In the genomic region with DNA sequence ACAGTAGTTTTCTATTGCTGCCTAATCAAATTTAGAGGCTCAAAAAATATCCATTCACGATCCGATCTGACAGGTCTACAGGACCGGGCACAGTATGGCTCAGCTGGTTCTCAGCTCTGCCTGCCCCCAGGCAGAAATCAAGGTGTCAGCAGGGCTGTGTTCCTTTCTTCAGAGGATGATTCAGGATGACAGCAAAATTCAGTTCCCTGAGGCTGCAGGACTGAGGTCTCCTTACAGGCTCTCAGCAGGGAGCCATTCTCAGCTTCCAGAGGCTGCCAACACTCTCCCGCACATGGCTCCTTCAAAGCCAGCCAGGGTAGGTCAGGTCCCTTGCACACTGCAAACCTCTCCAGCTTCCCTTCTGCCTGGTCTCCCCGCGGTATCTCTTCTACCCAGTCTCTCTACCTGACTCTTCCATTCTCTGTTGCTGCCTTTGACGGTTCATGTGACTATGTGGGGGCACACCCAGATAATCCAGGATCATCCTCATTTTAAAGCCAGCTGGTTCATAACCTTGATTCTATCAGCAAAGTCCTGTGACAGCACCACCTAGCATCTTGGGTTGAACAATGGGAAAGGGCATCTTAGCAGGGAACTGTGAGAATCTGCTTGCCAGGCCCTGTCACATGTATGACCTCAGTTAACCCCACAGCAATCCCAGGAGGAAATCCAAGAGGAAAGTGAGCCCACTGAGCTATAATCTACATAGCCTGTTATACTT, we compare ENCODE assay signal across 14 cellular contexts. TPM values are rescaled to one million over a fixed set of nuclear protein-coding genes. Genes with fewer than 3 reads are reported as not detected.
DNase-seq lines count a peak whose midpoint lies in the region; ATAC-seq, FAIRE-seq and TF ChIP-seq lines count a peak whose summit lies in the region.
"Had no signal": no experiment of that assay in that cellular context is flagged by ENCODE, and none has a peak within 500 bp of the region (broad histone marks: within the 10 kb centered on the region; RNA-seq: fewer than 3 reads in every experiment).

No MANE protein-coding gene starts in this region.

- no peak for FAIRE-seq in GM12891 (lab: Jason Lieb, UNC)
- FAIRE-seq: astrocyte had no signal

- TF ChIP-seq POLR2A in GM12891 (IDR thresholded peaks at IDR 0.05; ENCODE audit: low read depth, low read length): no peak

- peaks cover 78% of the 10 kb centered on the region for H3K4me1 Mint-ChIP-seq in activated CD4-positive, alpha-beta T cell treated with anti-CD3 and anti-CD28 coated beads for 36 hours
- H3K4me1 Mint-ChIP-seq in activated naive CD8-positive, alpha-beta T cell treated with anti-CD3 and anti-CD28 coated beads, Interleukin-2, amount 50 U/mL, for 24 hours: peaks cover 78% of the 10 kb centered on the region
- H3K4me1 Mint-ChIP-seq in naive thymus-derived CD8-positive, alpha-beta T cell: peaks cover 44 to 78% (median 78%) of the 10 kb centered on the region in 4 donors

- H3K27me3 Mint-ChIP-seq in activated CD4-positive, alpha-beta T cell treated with anti-CD3 and anti-CD28 coated beads for 36 hours: no peaks in the 10 kb centered on the region
- H3K27me3 Mint-ChIP-seq in activated naive CD8-positive, alpha-beta T cell treated with anti-CD3 and anti-CD28 coated beads, Interleukin-2, amount 50 U/mL, for 24 hours: no peaks in the 10 kb centered on the region
- H3K27me3 Mint-ChIP-seq in naive thymus-derived CD8-positive, alpha-beta T cell: no peaks in the 10 kb centered on the region

- ATAC-seq in activated CD4-positive, alpha-beta T cell treated with anti-CD3 and anti-CD28 coated beads for 36 hours: no peak
- no peak for ATAC-seq in activated naive CD8-positive, alpha-beta T cell treated with anti-CD3 and anti-CD28 coated beads, Interleukin-2, amount 50 U/mL, for 24 hours
- ATAC-seq in naive thymus-derived CD8-positive, alpha-beta T cell: no peak
- no peak for ATAC-seq in GM18909 (IDR thresholded peaks at IDR 0.05; ENCODE audit: poor library complexity, unreplicated experiment)
- ATAC-seq: heart left ventricle, lower lobe of right lung had no signal

- H3K36me3 Mint-ChIP-seq in activated CD4-positive, alpha-beta T cell treated with anti-CD3 and anti-CD28 coated beads for 36 hours (ENCODE audit: low read depth): peaks cover 38% of the 10 kb centered on the region
- H3K36me3 Mint-ChIP-seq in activated naive CD8-positive, alpha-beta T cell treated with anti-CD3 and anti-CD28 coated beads, Interleukin-2, amount 50 U/mL, for 24 hours (ENCODE audit: low read depth): peaks cover 47% of the 10 kb centered on the region
- peaks cover 5 to 81% (median 40%) of the 10 kb centered on the region in 3 donors for H3K36me3 Mint-ChIP-seq in naive thymus-derived CD8-positive, alpha-beta T cell

- DNase-seq in activated CD4-positive, alpha-beta T cell treated with anti-CD3 and anti-CD28 coated beads for 36 hours: no peak
- DNase-seq in activated CD4-positive, alpha-beta T cell treated with anti-CD3 and anti-CD28 coated beads, Interleukin-2, amount 50 U/mL, for 48 hours: no peak
- peak; percentile 2 for DNase-seq in NCI-H69 (lab: John Stamatoyannopoulos, UW)
- DNase-seq in activated naive CD8-positive, alpha-beta T cell treated with anti-CD3 and anti-CD28 coated beads, Interleukin-2, amount 50 U/mL, for 24 hours: no peak
- DNase-seq in naive thymus-derived CD8-positive, alpha-beta T cell: no peak
- no peak for DNase-seq in activated CD4-positive, CD25-positive, alpha-beta regulatory T cell treated with anti-CD3 and anti-CD28 coated beads, Interleukin-2, amount 50 U/mL, for 72 hours
- DNase-seq in GM12891 (ENCODE audit: insufficient read length, low spot score): no peak
- DNase-seq: DMS79 treated with DMSO at 0.1 percent for 48 hours; heart left ventricle; lower lobe of right lung; NCI-H187 treated with DMSO at 0.1 percent for 48 hours; stimulated activated CD8-positive, alpha-beta memory T cell treated with anti-CD3 and anti-CD28 coated beads, Interleukin-4, amount 100 ng/mL, for 48 hours had no signal

- H3K27ac Mint-ChIP-seq in activated CD4-positive, alpha-beta T cell treated with anti-CD3 and anti-CD28 coated beads for 36 hours: peak overlapping the region; percentile 90
- H3K27ac Mint-ChIP-seq in activated naive CD8-positive, alpha-beta T cell treated with anti-CD3 and anti-CD28 coated beads, Interleukin-2, amount 50 U/mL, for 24 hours: peak overlapping the region; percentile 86
- peak overlapping the region; percentile 10 to 93 (median 74) for H3K27ac Mint-ChIP-seq in naive thymus-derived CD8-positive, alpha-beta T cell

- H3K4me3 Mint-ChIP-seq in activated CD4-positive, alpha-beta T cell treated with anti-CD3 and anti-CD28 coated beads for 36 hours: no peak overlapping the region
- H3K4me3 Mint-ChIP-seq in activated naive CD8-positive, alpha-beta T cell treated with anti-CD3 and anti-CD28 coated beads, Interleukin-2, amount 50 U/mL, for 24 hours: peak overlapping the region; percentile 3
- H3K4me3 Mint-ChIP-seq in naive thymus-derived CD8-positive, alpha-beta T cell: peak overlapping the region in 2 of 10 donors; percentile 39 to 67

- POLR2A ChIA-PET in activated CD4-positive, alpha-beta T cell treated with anti-CD3 and anti-CD28 coated beads for 36 hours (lab: Charles Lee): interaction anchor here (0.6 kb wide), 1 partner anchor 77 kb away, joined by 3 read pairs; no protein-coding TSS in a partner anchor
- POLR2A ChIA-PET in naive thymus-derived CD8-positive, alpha-beta T cell (lab: Charles Lee): no interaction called here

- intact Hi-C loops in activated CD4-positive, alpha-beta T cell treated with anti-CD3 and anti-CD28 coated beads for 36 hours (cut with DNase I, micrococcal nuclease): loop anchor here (1.0 to 10.0 kb wide), 2 partner anchors 51 kb away; a partner anchor contains a TSS

- no peaks in the 10 kb centered on the region for H3K9me3 Mint-ChIP-seq in activated CD4-positive, alpha-beta T cell treated with anti-CD3 and anti-CD28 coated beads for 36 hours (ENCODE audit: low read depth)
- no peaks in the 10 kb centered on the region for H3K9me3 Mint-ChIP-seq in activated naive CD8-positive, alpha-beta T cell treated with anti-CD3 and anti-CD28 coated beads, Interleukin-2, amount 50 U/mL, for 24 hours
- no peaks in the 10 kb centered on the region for H3K9me3 Mint-ChIP-seq in naive thymus-derived CD8-positive, alpha-beta T cell

- CTCF ChIA-PET in activated CD4-positive, alpha-beta T cell treated with anti-CD3 and anti-CD28 coated beads for 36 hours (lab: Charles Lee): interaction anchor here (3.3 kb wide), 1 partner anchor 16 kb away, joined by 15 read pairs; no protein-coding TSS in a partner anchor

TF ChIP-seq in GM12891, 5 proteins besides CTCF, POLR2A, EP300 and RAD21:
- TF ChIP-seq POU2F2 (IDR thresholded peaks at IDR 0.05; ENCODE audit: low read depth, low read length): no peak
- no peak for TF ChIP-seq TAF1 (IDR thresholded peaks at IDR 0.05; ENCODE audit: low read depth, low read length)
- no peak for TF ChIP-seq POLR2AphosphoS5 (IDR thresholded peaks at IDR 0.05; ENCODE audit: low read depth, low read length)
- TF ChIP-seq SPI1 (IDR thresholded peaks at IDR 0.05; ENCODE audit: low read depth, low read length): no peak
- no peak for TF ChIP-seq PAX5 (IDR thresholded peaks at IDR 0.05; ENCODE audit: insufficient read depth, low read length, severe bottlenecking)
TF ChIP-seq in GM12891: peak in this region for 0.

RNA-seq across cellular contexts. Expression of a gene that starts 50.4 kb away (rescaled TPM):
- total RNA-seq in activated CD4-positive, alpha-beta T cell treated with anti-CD3 and anti-CD28 coated beads for 36 hours: 10 to 100 TPM; 35.6 to 37.7 TPM
- 100 to 1,000 TPM; 186 to 187 TPM for total RNA-seq in naive thymus-derived CD8-positive, alpha-beta T cell
- 100 to 1,000 TPM in 1 of 3 donors, 10 to 100 TPM in 2; 56.4 to 108 (median 74.9) TPM for polyA plus RNA-seq in naive thymus-derived CD8-positive, alpha-beta T cell
- polyA plus RNA-seq in GM12891 (2012; ENCODE audit: low read depth, missing spikeins): 13.3 TPM

Comparison
In these comparisons a context has a peak if more than half of its experiments do, and no peak if none do; other contexts are left out.
1. RNA of a gene that starts 50.4 kb away (total RNA-seq): 186 to 187 TPM in naive thymus-derived CD8-positive, alpha-beta T cell; 35.6 to 37.7 TPM in activated CD4-positive, alpha-beta T cell treated with anti-CD3 and anti-CD28 coated beads for 36 hours; every median in the first group is over 4 times any median in the second.
2. Peak in every context shown above with its lines, with median percentiles within 50 percentile points of each other: H3K27ac Mint-ChIP-seq.